ENCODE assay signal across 1 cellular context in genomic region chr12:130871286-130872178, GRCh38.
TF ChIP-seq lines count a peak whose summit lies in the region.

TSS of gene RAN (plus strand) at chr12:130872066. CDS start at chr12:130872594, 528 bp downstream.

TF ChIP-seq in HCT116, 20 proteins besides CTCF, POLR2A, EP300 and RAD21 (continued from another document):
- TF ChIP-seq REST (IDR thresholded peaks at IDR 0.05; ENCODE audit: low read depth) (no peak), POLR2AphosphoS5 (IDR thresholded peaks at IDR 0.05; ENCODE audit: low read depth, low read length) (peak; percentile 92)
